Comparison of ENCODE assay signal across 1 cellular context in genomic region chr7:2478387-2478760, GRCh38.
TF ChIP-seq lines count a peak whose summit lies in the region.

No MANE protein-coding gene starts in this region.

TF ChIP-seq in H1, 55 proteins besides CTCF, POLR2A, EP300 and RAD21 (continued from another document):
- no peak for TF ChIP-seq ATF3 (IDR thresholded peaks at IDR 0.05; ENCODE audit: insufficient read depth, low read depth, low read length)
- TF ChIP-seq SAP30 (IDR thresholded peaks at IDR 0.05; ENCODE audit: insufficient read depth, insufficient replicate concordance, low read length): no peak
- TF ChIP-seq YY1 (IDR thresholded peaks at IDR 0.05; ENCODE audit: low read depth, low read length): no peak
- no peak for TF ChIP-seq TAF1 (IDR thresholded peaks at IDR 0.05; ENCODE audit: low read depth, low read length)
- TF ChIP-seq FOSL1 (IDR thresholded peaks at IDR 0.05; ENCODE audit: insufficient read depth, low read depth, low read length): no peak
